In the genomic region with DNA sequence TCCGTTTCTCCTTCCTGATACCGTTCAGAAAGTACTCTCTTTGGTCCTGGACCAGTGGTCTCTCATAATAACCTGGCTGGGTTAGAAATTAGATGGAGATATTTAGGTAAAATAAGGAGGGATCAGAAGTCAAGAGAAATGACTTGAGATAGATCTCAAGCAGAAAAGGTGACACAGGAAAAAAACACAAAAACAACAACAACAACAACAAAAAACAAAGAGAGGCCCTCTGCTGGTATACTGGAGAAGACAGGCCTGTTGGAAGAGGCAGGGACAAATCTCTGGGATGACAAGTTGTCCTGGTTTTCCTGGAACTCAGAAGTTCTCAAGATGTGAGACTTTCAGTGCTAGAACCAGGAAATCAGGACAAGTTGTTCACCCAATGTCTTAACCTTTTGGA, we compare ENCODE assay signal across 17 cellular contexts.
DNase-seq lines count a peak whose midpoint lies in the region; ATAC-seq and TF ChIP-seq lines count a peak whose summit lies in the region.
"Had no signal": no experiment of that assay in that cellular context is flagged by ENCODE, and none has a peak within 500 bp of the region (broad histone marks: within the 10 kb centered on the region; RNA-seq: fewer than 3 reads in every experiment).

No MANE protein-coding gene starts in this region.

- no peak for ATAC-seq in HG02852 (IDR thresholded peaks at IDR 0.05; ENCODE audit: unreplicated experiment)
- ATAC-seq: A549 had no signal

- no peaks in the 10 kb centered on the region for H3K9me3 Mint-ChIP-seq in glutamatergic neuron (ENCODE audit: unreplicated experiment)
- H3K9me3 Mint-ChIP-seq: IgD-negative memory B cell had no signal

- peaks cover 2% of the 10 kb centered on the region for H3K27me3 Mint-ChIP-seq in glutamatergic neuron (ENCODE audit: unreplicated experiment)

- no peak overlapping the region for H3K27ac Mint-ChIP-seq in glutamatergic neuron (ENCODE audit: unreplicated experiment)
- H3K27ac Mint-ChIP-seq: CD14-positive monocyte, IgD-negative memory B cell had no signal

- H3K4me1 Mint-ChIP-seq in glutamatergic neuron (ENCODE audit: low read depth, unreplicated experiment) = peaks cover 10% of the 10 kb centered on the region
- H3K4me1 Mint-ChIP-seq: CD14-positive monocyte, IgD-negative memory B cell had no signal

- H3K4me3 ChIP-seq in GM12875 (ENCODE audit: low read depth, low read length) (no peak overlapping the region), astrocyte of the cerebellum (ENCODE audit: low read depth, low read length) (no peak overlapping the region)
- H3K4me3 ChIP-seq: A549 had no signal

- DNase-seq in astrocyte of the cerebellum (ENCODE audit: low read depth) = no peak
- no peak for DNase-seq in glutamatergic neuron
- DNase-seq in NCI-H524 (lab: John Stamatoyannopoulos, UW) = no peak
- DNase-seq in MV-4-11 (lab: John Stamatoyannopoulos, UW) = no peak
- DNase-seq in erythroblast (lab: John Stamatoyannopoulos, UW) = no peak
- DNase-seq: DMS53, H7, NCI-H1436, NCI-H2081 treated with DMSO at 0.1 percent for 48 hours, NCI-H446 treated with DMSO at 0.1 percent for 48 hours, SIG-M5 had no signal

- H3K27ac ChIP-seq in 22Rv1 = no peak overlapping the region
- H3K27ac ChIP-seq: A549 had no signal

- no peak for TF ChIP-seq POLR2A in erythroblast (IDR thresholded peaks at IDR 0.05; ENCODE audit: low read length)

- H3K4me3 Mint-ChIP-seq in glutamatergic neuron (ENCODE audit: unreplicated experiment) = no peak overlapping the region
- H3K4me3 Mint-ChIP-seq: CD14-positive monocyte, IgD-negative memory B cell had no signal

- in situ Hi-C loops in astrocyte of the cerebellum (cut with HindIII; ENCODE audit: low sequenced_read_pairs) = no loop called here

- TF ChIP-seq CTCF in 22Rv1 (IDR thresholded peaks at IDR 0.05) = peak; percentile 6; the same call in 1 of the 2 replicates
- peak; percentile 20; the same call in 1 of the 2 replicates for TF ChIP-seq CTCF in GM12875 (IDR thresholded peaks at IDR 0.05; ENCODE audit: borderline replicate concordance, insufficient read depth, low read depth, low read length)
- TF ChIP-seq CTCF in astrocyte of the cerebellum (IDR thresholded peaks at IDR 0.05; ENCODE audit: low read depth, low read length, missing control alignments) = peak; percentile 19
- peak; percentile 38 for TF ChIP-seq CTCF in glutamatergic neuron (IDR thresholded peaks at IDR 0.05; ENCODE audit: partially characterized antibody, unreplicated experiment)

- H3K36me3 Mint-ChIP-seq in glutamatergic neuron (ENCODE audit: unreplicated experiment) = peaks cover 8% of the 10 kb centered on the region
- H3K36me3 Mint-ChIP-seq: CD14-positive monocyte, IgD-negative memory B cell had no signal
